In genomic region chr5:54398191-54398590, GRCh38 we compare ENCODE assay signal across 31 cellular contexts. TPM values are rescaled to one million over a fixed set of nuclear protein-coding genes. Genes with fewer than 3 reads are reported as not detected.
"Had no signal": no experiment of that assay in that cellular context is flagged by ENCODE, and none has a peak within 500 bp of the region (broad histone marks: within the 10 kb centered on the region; RNA-seq: fewer than 3 reads in every experiment).

No MANE protein-coding gene starts in this region.

- H3K36me3 Mint-ChIP-seq: immature natural killer cell; naive thymus-derived CD8-positive, alpha-beta T cell; neural progenitor cell; stimulated activated memory B cell treated with anti-CD40 and anti-IgM and Interleukin-4, amounts not matched to agents 10 μg/mL and 1 μg/mL and 100 μg/mL, for 72 hours had no signal

- H3K9me3 ChIP-seq: left lung, lower lobe of right lung, neutrophil, psoas muscle, right lobe of liver, testis, thyroid gland, transverse colon, upper lobe of left lung, vagina had no signal

- H2AFZ ChIP-seq: neural progenitor cell, parathyroid adenoma had no signal

- H3K4me2 ChIP-seq: neural progenitor cell, smooth muscle cell had no signal

- H3K9me3 Mint-ChIP-seq: immature natural killer cell; nephron; neural progenitor cell; stimulated activated memory B cell treated with anti-CD40 and anti-IgM and Interleukin-4, amounts not matched to agents 10 μg/mL and 1 μg/mL and 100 μg/mL, for 72 hours; stimulated activated naive CD8-positive, alpha-beta T cell treated with anti-CD3 and anti-CD28 coated beads, Interleukin-15, amount 100 ng/mL, for 72 hours had no signal

- H3K27me3 Mint-ChIP-seq: stimulated activated naive CD8-positive, alpha-beta T cell treated with anti-CD3 and anti-CD28 coated beads, Interleukin-15, amount 100 ng/mL, for 72 hours had no signal

- H3K27ac ChIP-seq: left lung, lower lobe of right lung, neural progenitor cell, neutrophil, parathyroid adenoma, psoas muscle, right lobe of liver, testis, thyroid gland, transverse colon, upper lobe of left lung, vagina had no signal

- H3K36me3 ChIP-seq: left lung, lower lobe of right lung, neural progenitor cell, neutrophil, right lobe of liver, thyroid gland, transverse colon, upper lobe of left lung, vagina had no signal

- H3K27ac Mint-ChIP-seq: neural progenitor cell; stimulated activated memory B cell treated with anti-CD40 and anti-IgM and Interleukin-4, amounts not matched to agents 10 μg/mL and 1 μg/mL and 100 μg/mL, for 72 hours; stimulated activated naive CD8-positive, alpha-beta T cell treated with anti-CD3 and anti-CD28 coated beads, Interleukin-15, amount 100 ng/mL, for 72 hours had no signal

- H3K4me1 ChIP-seq: left lung, lower lobe of right lung, neural progenitor cell, parathyroid adenoma, psoas muscle, right lobe of liver, testis, thyroid gland, transverse colon, upper lobe of left lung had no signal

- H3K4me3 ChIP-seq: left lung, lower lobe of right lung, neural progenitor cell, psoas muscle, right lobe of liver, smooth muscle cell, testis, thyroid gland, transverse colon, upper lobe of left lung, vagina had no signal

- H3K79me2 ChIP-seq: parathyroid adenoma had no signal

- H3K4me3 Mint-ChIP-seq: immature natural killer cell; naive thymus-derived CD8-positive, alpha-beta T cell; nephron; neural progenitor cell; stimulated activated memory B cell treated with anti-CD40 and anti-IgM and Interleukin-4, amounts not matched to agents 10 μg/mL and 1 μg/mL and 100 μg/mL, for 72 hours; stimulated activated naive CD8-positive, alpha-beta T cell treated with anti-CD3 and anti-CD28 coated beads, Interleukin-15, amount 100 ng/mL, for 72 hours had no signal

- DNase-seq: hypothalamus; immature natural killer cell; kidney; left colon; left lung; lower lobe of right lung; mammary epithelial cell; mesenchymal stem cell; naive thymus-derived CD8-positive, alpha-beta T cell; occipital lobe; psoas muscle; right lobe of liver; stimulated activated CD4-positive, alpha-beta T cell treated with anti-CD3 and anti-CD28 coated beads, Interleukin-1b, Interleukin-23, amount 100 ng/mL, for 48 hours; stimulated activated CD4-positive, alpha-beta T cell treated with anti-CD3 and anti-CD28 coated beads, Interleukin-2, amount 100 ng/mL, for 48 hours; stimulated activated CD4-positive, alpha-beta T cell treated with anti-CD3 and anti-CD28 coated beads, Interleukin-4, amount 100 ng/mL, for 4 hours; stimulated activated CD8-positive, alpha-beta memory T cell treated with anti-CD3 and anti-CD28 coated beads, Interleukin-4, amount 100 ng/mL, for 48 hours; stimulated activated naive CD4-positive, alpha-beta T cell treated with Interleukin-2 at 50 U/mL for 16 hours; stimulated activated naive CD8-positive, alpha-beta T cell treated with anti-CD3 and anti-CD28 coated beads, Interleukin-15, amount 100 ng/mL, for 72 hours; substantia nigra; testis; thyroid gland; transverse colon; upper lobe of left lung had no signal

- H3K4me1 Mint-ChIP-seq: immature natural killer cell; naive thymus-derived CD8-positive, alpha-beta T cell; nephron; stimulated activated memory B cell treated with anti-CD40 and anti-IgM and Interleukin-4, amounts not matched to agents 10 μg/mL and 1 μg/mL and 100 μg/mL, for 72 hours; stimulated activated naive CD8-positive, alpha-beta T cell treated with anti-CD3 and anti-CD28 coated beads, Interleukin-15, amount 100 ng/mL, for 72 hours had no signal

- ATAC-seq: left colon; left lung; lower lobe of right lung; naive thymus-derived CD8-positive, alpha-beta T cell; psoas muscle; right lobe of liver; stimulated activated memory B cell treated with anti-CD40 and anti-IgM and Interleukin-4, amounts not matched to agents 10 μg/mL and 1 μg/mL and 100 μg/mL, for 72 hours; stimulated activated naive CD8-positive, alpha-beta T cell treated with anti-CD3 and anti-CD28 coated beads, Interleukin-15, amount 100 ng/mL, for 72 hours had no signal

RNA-seq across cellular contexts. Expression of gene HSPB3, which starts 57.3 kb away (rescaled TPM):
- total RNA-seq: kidney; lower lobe of right lung; mammary epithelial cell; naive thymus-derived CD8-positive, alpha-beta T cell; osteocyte; thyroid gland; vagina had no signal
